28 cellular contexts compared by ENCODE assay signal in the genomic region with DNA sequence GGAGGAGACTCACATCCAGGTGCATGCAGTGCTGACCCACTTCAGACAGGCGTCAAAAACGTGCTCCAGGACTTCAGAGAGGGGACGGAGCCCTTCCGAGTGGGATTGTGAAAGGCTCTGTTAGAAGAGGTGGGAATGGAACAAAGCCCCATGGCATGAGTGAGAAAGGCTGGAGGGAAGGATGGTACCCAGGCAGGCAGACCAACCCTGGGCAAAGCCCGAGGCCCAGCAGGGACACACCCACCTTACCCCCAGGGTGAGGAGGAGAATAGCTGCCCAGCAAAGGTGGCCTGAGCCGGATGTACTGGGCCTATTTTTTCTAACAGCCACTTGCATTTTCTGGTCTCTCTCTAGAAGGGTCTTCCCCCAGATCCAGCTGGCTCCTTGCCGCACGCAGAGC. TPM values are rescaled to one million over a fixed set of nuclear protein-coding genes. Genes with fewer than 3 reads are reported as not detected.
"Had no signal": no experiment of that assay in that cellular context is flagged by ENCODE, and none has a peak within 500 bp of the region (broad histone marks: within the 10 kb centered on the region; RNA-seq: fewer than 3 reads in every experiment).

No MANE protein-coding gene starts in this region.

- H3K36me3 ChIP-seq: colonic mucosa, gastroesophageal sphincter, thyroid gland had no signal

- H3K4me3 ChIP-seq: colonic mucosa, gastroesophageal sphincter, hepatocyte, SK-N-MC, skin epidermis, thyroid gland had no signal

- H3K27ac ChIP-seq: colonic mucosa, gastroesophageal sphincter, hepatocyte, SK-N-MC, skin epidermis, thyroid gland, VCaP had no signal

- DNase-seq: activated CD4-positive, alpha-beta T cell treated with anti-CD3 and anti-CD28 coated beads, Interleukin-2, amount 50 U/mL, for 1 hour; activated gamma-delta T cell treated with Interleukin-2 at 50 U/mL for 16 hours; activated naive CD4-positive, alpha-beta T cell treated with anti-CD3 and anti-CD28 coated beads, Interleukin-2, amount 50 U/mL, for 16 hours; colonic mucosa; effector memory CD4-positive, alpha-beta T cell; left cardiac atrium; midbrain; naive thymus-derived CD4-positive, alpha-beta T cell; occipital lobe; SIG-M5; stimulated activated CD4-positive, alpha-beta T cell treated with anti-CD3 and anti-CD28 coated beads, Interleukin-12 subunit alpha, Interleukin-12 subunit beta, amount 100 ng/mL, for 4 hours; stimulated activated CD4-positive, alpha-beta T cell treated with anti-CD3 and anti-CD28 coated beads, Interleukin-4, amount 100 ng/mL, for 1 hour; thyroid gland had no signal

- H3K27me3 ChIP-seq: colonic mucosa, hepatocyte, thyroid gland had no signal

- ATAC-seq: gastroesophageal sphincter; left cardiac atrium; naive thymus-derived CD4-positive, alpha-beta T cell; sciatic nerve had no signal

- H3K4me1 ChIP-seq: colonic mucosa, gastroesophageal sphincter, thyroid gland had no signal

- H3K9me3 ChIP-seq: colonic mucosa, gastroesophageal sphincter, thyroid gland had no signal

RNA-seq across cellular contexts. Expression of gene CHAT, which starts 14.8 kb away (rescaled TPM):
- total RNA-seq: bronchial epithelial cell; dermis microvascular lymphatic vessel endothelial cell; epithelial cell of proximal tubule; left cardiac atrium; liver; naive thymus-derived CD4-positive, alpha-beta T cell; sciatic nerve; subcutaneous adipose tissue; T-helper 1 cell treated with Interleukin-12 subunit alpha and Interleukin-12 subunit beta and Interleukin-4 antibody, amounts not matched to agents 30 ng/mL and 1 ng/mL, for 36 hours; thyroid gland; ureter had no signal

RNA-seq across cellular contexts. Expression of gene SLC18A3, which starts 18.5 kb away (rescaled TPM):
- total RNA-seq: activated T-helper 1 cell treated with anti-CD3 and anti-CD28 coated beads, Interleukin-12 subunit alpha, Interleukin-12 subunit beta, Interleukin-2, Interleukin-4 antibody, amounts not matched to agents 30 ng/mL and 10 ng/mL and 1 ng/mL, durations not matched to agents 14 hours and 24 hours and 36 hours; bronchial epithelial cell; dermis microvascular lymphatic vessel endothelial cell; epithelial cell of proximal tubule; left cardiac atrium; liver; naive thymus-derived CD4-positive, alpha-beta T cell; occipital lobe; sciatic nerve; subcutaneous adipose tissue; T-helper 1 cell treated with Interleukin-12 subunit alpha and Interleukin-12 subunit beta and Interleukin-4 antibody, amounts not matched to agents 30 ng/mL and 1 ng/mL, for 36 hours; thyroid gland; ureter had no signal

RNA-seq across cellular contexts. Expression of gene C10orf53, which starts 50.9 kb away (rescaled TPM):
- total RNA-seq: activated T-helper 1 cell treated with anti-CD3 and anti-CD28 coated beads, Interleukin-12 subunit alpha, Interleukin-12 subunit beta, Interleukin-2, Interleukin-4 antibody, amounts not matched to agents 30 ng/mL and 10 ng/mL and 1 ng/mL, durations not matched to agents 14 hours and 24 hours and 36 hours; bronchial epithelial cell; colonic mucosa; dermis microvascular lymphatic vessel endothelial cell; epithelial cell of proximal tubule; gastroesophageal sphincter; hepatocyte; left cardiac atrium; liver; naive thymus-derived CD4-positive, alpha-beta T cell; neural crest cell; occipital lobe; sciatic nerve; subcutaneous adipose tissue; T-helper 1 cell treated with Interleukin-12 subunit alpha and Interleukin-12 subunit beta and Interleukin-4 antibody, amounts not matched to agents 30 ng/mL and 1 ng/mL, for 36 hours; thyroid gland; ureter had no signal
